ENCODE assay signal across 2 cellular contexts in genomic region chr11:19116971-19117759, GRCh38.
A peak's percentile ranks its signal among the peaks of the same experiment; 100 is the strongest.
TF ChIP-seq lines count a peak whose summit lies in the region.

ZDHHC13 (plus strand) TSS chr11:19117168; CDS start chr11:19117250, 82 bp downstream.

TF ChIP-seq in A549, 52 proteins besides CTCF, POLR2A, EP300 and RAD21 (continued from another document):
- TF ChIP-seq PHF8 (IDR thresholded peaks at IDR 0.05; ENCODE audit: borderline replicate concordance, low read depth): peak; percentile 93
- peak; percentile 48; the same call in 1 of the 2 replicates for TF ChIP-seq MAX (IDR thresholded peaks at IDR 0.05)
- TF ChIP-seq JUN (IDR thresholded peaks at IDR 0.05): 0 out of 5 replicates have a peak, but pooled peaks of 1 of the 2 experiments have one; percentile 52
- TF ChIP-seq HMGXB4 (CRISPR knock-in tag; IDR thresholded peaks at IDR 0.05; ENCODE audit: borderline replicate concordance): peak; percentile 67; the same call in 1 of the 2 replicates
- TF ChIP-seq FOSB (CRISPR knock-in tag; IDR thresholded peaks at IDR 0.05): no peak
- no peak for TF ChIP-seq ZFP36 (IDR thresholded peaks at IDR 0.05; ENCODE audit: borderline replicate concordance, partially characterized antibody)
- 0 out of 3 replicates have a peak, but pooled peaks have one; percentile 20 for TF ChIP-seq BCL3 (IDR thresholded peaks at IDR 0.05)
- TF ChIP-seq SMC3 (IDR thresholded peaks at IDR 0.05): 0 out of 3 replicates have a peak, but pooled peaks have one; percentile 28
- no peak for TF ChIP-seq HEYL (CRISPR knock-in tag; IDR thresholded peaks at IDR 0.05)
- TF ChIP-seq USF2 (IDR thresholded peaks at IDR 0.05): 0 out of 2 replicates have a peak, but pooled peaks have one; percentile 14

TF ChIP-seq in GM12878, 131 proteins besides CTCF, POLR2A, EP300 and RAD21 (continued from another document and continues in another):
- peak; percentile 33 for TF ChIP-seq USF1 (IDR thresholded peaks at IDR 0.05; ENCODE audit: borderline replicate concordance, extremely low read length, insufficient read depth, low read depth, low read length)
- TF ChIP-seq LARP7 (IDR thresholded peaks at IDR 0.05): peak; percentile 77; the same call in 1 of the 2 replicates
- 0 out of 2 replicates have a peak, but pooled peaks have one; percentile 11 for TF ChIP-seq MTA2 (IDR thresholded peaks at IDR 0.05; ENCODE audit: low read depth)
- peak; percentile 79 for TF ChIP-seq IRF3 (IDR thresholded peaks at IDR 0.05)
- TF ChIP-seq TBL1XR1 (IDR thresholded peaks at IDR 0.05; ENCODE audit: low read depth, low read length): no peak
- TF ChIP-seq DPF2 (IDR thresholded peaks at IDR 0.05): peak; percentile 84
- 0 out of 2 replicates have a peak, but pooled peaks have one; percentile 32 for TF ChIP-seq ELK1 (IDR thresholded peaks at IDR 0.05; ENCODE audit: low read depth, low read length)
- 0 out of 2 replicates have a peak, but pooled peaks have one; percentile 75 for TF ChIP-seq SMARCA5 (IDR thresholded peaks at IDR 0.05)
- peak; percentile 69 for TF ChIP-seq TAF1 (IDR thresholded peaks at IDR 0.05; ENCODE audit: borderline replicate concordance, low read depth, low read length)
- peak; percentile 78 for TF ChIP-seq RUNX3 (IDR thresholded peaks at IDR 0.05; ENCODE audit: low read length)
- no peak for TF ChIP-seq ZZZ3 (IDR thresholded peaks at IDR 0.05; ENCODE audit: control insufficient read depth, insufficient read length, low read depth)
- peak; percentile 60; the same call in 1 of the 2 replicates for TF ChIP-seq PML (IDR thresholded peaks at IDR 0.05; ENCODE audit: low read length)
- no peak for TF ChIP-seq MTA3 (IDR thresholded peaks at IDR 0.05; ENCODE audit: borderline replicate concordance, low read length)
- TF ChIP-seq SPI1 (IDR thresholded peaks at IDR 0.05; ENCODE audit: borderline replicate concordance, insufficient read depth, low read depth, low read length): peak; percentile 65; the same call in 1 of the 2 replicates
- peak; percentile 16 for TF ChIP-seq MAX (IDR thresholded peaks at IDR 0.05; ENCODE audit: low read depth, low read length)
- TF ChIP-seq POLR2AphosphoS5 (IDR thresholded peaks at IDR 0.05; ENCODE audit: low read length): peak; percentile 75; the same call in 1 of the 2 replicates
- peak; percentile 97 to 99 for TF ChIP-seq BHLHE40 (IDR thresholded peaks at IDR 0.05; ENCODE audit: borderline replicate concordance in 1 of 2, low read depth in 2 of 2, low read length in 1 of 2)
- 0 out of 2 replicates have a peak, but pooled peaks have one; percentile 18 for TF ChIP-seq CREB1 (IDR thresholded peaks at IDR 0.05; ENCODE audit: low read depth)
- 0 out of 2 replicates have a peak, but pooled peaks have one; percentile 12 for TF ChIP-seq PAX5 (IDR thresholded peaks at IDR 0.05; ENCODE audit: borderline replicate concordance, low read depth, low read length)
- TF ChIP-seq HSF1 (IDR thresholded peaks at IDR 0.05; ENCODE audit: low read depth, low read length): no peak
- peak; percentile 68 for TF ChIP-seq GATAD2B (conservative IDR thresholded peaks at IDR 0.05; ENCODE audit: low read depth)
- no peak for TF ChIP-seq STAT3 (IDR thresholded peaks at IDR 0.05; ENCODE audit: low read depth, low read length)
- TF ChIP-seq CHD1 (IDR thresholded peaks at IDR 0.05; ENCODE audit: low read depth, low read length): 0 out of 2 replicates have a peak, but pooled peaks have one; percentile 43
- no peak for TF ChIP-seq ZNF687 (IDR thresholded peaks at IDR 0.05)
- TF ChIP-seq CBX3 (IDR thresholded peaks at IDR 0.05; ENCODE audit: borderline replicate concordance, low read depth): no peak
- TF ChIP-seq IRF4 (IDR thresholded peaks at IDR 0.05; ENCODE audit: low read depth, low read length): peak; percentile 30; the same call in 1 of the 2 replicates
- peak; percentile 80; the same call in 1 of the 2 replicates for TF ChIP-seq HDGF (IDR thresholded peaks at IDR 0.05)
- TF ChIP-seq IKZF1 (conservative IDR thresholded peaks at IDR 0.05): peak; percentile 70
- no peak for TF ChIP-seq ZNF622 (IDR thresholded peaks at IDR 0.05)
- TF ChIP-seq PBX3 (IDR thresholded peaks at IDR 0.05; ENCODE audit: insufficient replicate concordance, low read depth, low read length): peak; percentile 97
- 0 out of 2 replicates have a peak, but pooled peaks have one; percentile 13 for TF ChIP-seq NR2F1 (conservative IDR thresholded peaks at IDR 0.05)
- no peak for TF ChIP-seq BMI1 (IDR thresholded peaks at IDR 0.05; ENCODE audit: borderline replicate concordance)
- TF ChIP-seq RELB (IDR thresholded peaks at IDR 0.05; ENCODE audit: low read depth): no peak
- no peak for TF ChIP-seq EED (IDR thresholded peaks at IDR 0.05; ENCODE audit: low read depth)
- TF ChIP-seq NBN (IDR thresholded peaks at IDR 0.05): peak; percentile 37; the same call in 1 of the 2 replicates
- TF ChIP-seq HDAC2 (IDR thresholded peaks at IDR 0.05): no peak
- no peak for TF ChIP-seq POU2F2 (IDR thresholded peaks at IDR 0.05; ENCODE audit: borderline replicate concordance, low read depth, low read length)
- no peak for TF ChIP-seq MEF2A (IDR thresholded peaks at IDR 0.05; ENCODE audit: insufficient read depth, low read depth, low read length)
- peak; percentile 69 for TF ChIP-seq E4F1 (IDR thresholded peaks at IDR 0.05; ENCODE audit: borderline replicate concordance, partially characterized antibody)
- TF ChIP-seq IKZF2 (IDR thresholded peaks at IDR 0.05): peak in 1 of 2 experiments; percentile 45; a peak in 1 of 4 replicates
- peak; percentile 98 for TF ChIP-seq PKNOX1 (IDR thresholded peaks at IDR 0.05)
- TF ChIP-seq KDM1A (IDR thresholded peaks at IDR 0.05; ENCODE audit: borderline replicate concordance): no peak
